19 cellular contexts compared by ENCODE assay signal in genomic region chr1:27058976-27059688, GRCh38. TPM values are rescaled to one million over a fixed set of nuclear protein-coding genes. Genes with fewer than 3 reads are reported as not detected.
DNase-seq lines count a peak whose midpoint lies in the region; ATAC-seq lines count a peak whose summit lies in the region.
"Had no signal": no experiment of that assay in that cellular context is flagged by ENCODE, and none has a peak within 500 bp of the region (broad histone marks: within the 10 kb centered on the region; RNA-seq: fewer than 3 reads in every experiment).

No MANE protein-coding gene starts in this region.

- H3K14ac ChIP-seq in mesenchymal stem cell (ENCODE audit: low read length in 2 of 2) = peak overlapping the region in 1 of 2 experiments; percentile 22

- H3K36me3 ChIP-seq in mesenchymal stem cell (ENCODE audit: control insufficient read depth in 1 of 2, insufficient read depth in 2 of 2, low read depth in 1 of 2, low read length in 2 of 2) = no peaks in the 10 kb centered on the region
- H3K36me3 ChIP-seq: left ventricle myocardium inferior, ovary, stomach had no signal

- H4K8ac ChIP-seq in mesenchymal stem cell (ENCODE audit: low read length) = no peak overlapping the region

- H2BK120ac ChIP-seq in mesenchymal stem cell (ENCODE audit: low read depth, low read length) = no peak overlapping the region

- ATAC-seq in stimulated activated naive B cell treated with anti-CD40 and anti-IgM and Interleukin-4, amounts not matched to agents 10 μg/mL and 1 μg/mL and 100 μg/mL, for 72 hours (replicated peaks) = no peak
- ATAC-seq in GM19467 (IDR thresholded peaks at IDR 0.05; ENCODE audit: unreplicated experiment) = no peak

- no peak overlapping the region for H3K9ac ChIP-seq in mesenchymal stem cell (ENCODE audit: low read length)
- H3K9ac ChIP-seq: GM23248 had no signal

- H2BK15ac ChIP-seq in mesenchymal stem cell (ENCODE audit: low read depth, poor library complexity, severe bottlenecking) = peak overlapping the region; percentile 40

- peak overlapping the region in 1 of 2 experiments; percentile 30 for H3K18ac ChIP-seq in mesenchymal stem cell (ENCODE audit: low read depth in 1 of 2, low read length in 2 of 2)

- peaks cover 5 to 24% of the 10 kb centered on the region in 2 experiments for H3K27me3 ChIP-seq in mesenchymal stem cell (ENCODE audit: control insufficient read depth in 1 of 2, insufficient read depth in 1 of 2, low read length in 2 of 2)
- H3K27me3 ChIP-seq: dorsolateral prefrontal cortex, ovary, stomach had no signal

- no peak overlapping the region for H2BK5ac ChIP-seq in mesenchymal stem cell (ENCODE audit: low read depth, low read length, poor library complexity, severe bottlenecking)

- peak overlapping the region in 1 of 2 experiments; percentile 37 for H2BK12ac ChIP-seq in mesenchymal stem cell (ENCODE audit: low read length in 2 of 2)

- no peak overlapping the region for H2AK5ac ChIP-seq in mesenchymal stem cell (ENCODE audit: low read length, severe bottlenecking)

- H2AFZ ChIP-seq in mesenchymal stem cell (ENCODE audit: low read depth, low read length) = no peak overlapping the region
- H2AFZ ChIP-seq: GM23248 had no signal

- no peaks in the 10 kb centered on the region for H3K36me3 Mint-ChIP-seq in stimulated activated naive B cell treated with anti-CD40 and anti-IgM and Interleukin-4, amounts not matched to agents 10 μg/mL and 1 μg/mL and 100 μg/mL, for 72 hours

- no peak overlapping the region for H3K4me2 ChIP-seq in mesenchymal stem cell (ENCODE audit: low read length, poor library complexity, severe bottlenecking)

- H3K27ac ChIP-seq in cingulate gyrus (ENCODE audit: low read depth, low read length) (peak overlapping the region; percentile 41), mesenchymal stem cell (ENCODE audit: low read length, poor library complexity, severe bottlenecking) (no peak overlapping the region)
- H3K27ac ChIP-seq: 22Rv1, GM23248, left ventricle myocardium inferior, ovary had no signal

- DNase-seq in DMS 273 (lab: John Stamatoyannopoulos, UW; ENCODE audit: unreplicated experiment) (peak; percentile 34), DMS 273 treated with DMSO at 0.1 percent for 48 hours (lab: John Stamatoyannopoulos, UW) (no peak), mesenchymal stem cell (no peak), activated gamma-delta T cell treated with Interleukin-2 at 50 U/mL for 16 hours (no peak), NCI-H1417 treated with DMSO at 0.1 percent for 48 hours (lab: John Stamatoyannopoulos, UW) (no peak)
- no peak for DNase-seq in stimulated activated naive B cell treated with anti-CD40 and anti-IgM and Interleukin-4, amounts not matched to agents 10 μg/mL and 1 μg/mL and 100 μg/mL, for 72 hours
- DNase-seq: activated CD4-positive, alpha-beta T cell treated with anti-CD3 and anti-CD28 coated beads for 48 hours; AML-193; dorsolateral prefrontal cortex; EL; erythroblast; GM23248; left ventricle myocardium inferior; NCI-H446; ovary; stomach had no signal

- H3K4me3 Mint-ChIP-seq in stimulated activated naive B cell treated with anti-CD40 and anti-IgM and Interleukin-4, amounts not matched to agents 10 μg/mL and 1 μg/mL and 100 μg/mL, for 72 hours = no peak overlapping the region

- peak overlapping the region; percentile 73 for H3K27ac Mint-ChIP-seq in stimulated activated naive B cell treated with anti-CD40 and anti-IgM and Interleukin-4, amounts not matched to agents 10 μg/mL and 1 μg/mL and 100 μg/mL, for 72 hours

- H4K91ac ChIP-seq in mesenchymal stem cell (ENCODE audit: low read length) = no peak overlapping the region

- no peaks in the 10 kb centered on the region for H3K4me1 ChIP-seq in mesenchymal stem cell (ENCODE audit: control insufficient read depth, insufficient read depth, low read depth, low read length)

- no peak overlapping the region for H3K4me3 ChIP-seq in mesenchymal stem cell (ENCODE audit: insufficient read depth in 1 of 2, low read depth in 1 of 2, low read length in 2 of 2)
- H3K4me3 ChIP-seq: GM23248, left ventricle myocardium inferior, ovary, stomach had no signal

- H3K9me3 Mint-ChIP-seq in stimulated activated naive B cell treated with anti-CD40 and anti-IgM and Interleukin-4, amounts not matched to agents 10 μg/mL and 1 μg/mL and 100 μg/mL, for 72 hours = no peaks in the 10 kb centered on the region

- 46% methylated on average over 10 of the region's 12 CpGs for WGBS in mesenchymal stem cell

- peaks cover 0 to 6% of the 10 kb centered on the region in 2 donors for H3K27me3 Mint-ChIP-seq in stimulated activated naive B cell treated with anti-CD40 and anti-IgM and Interleukin-4, amounts not matched to agents 10 μg/mL and 1 μg/mL and 100 μg/mL, for 72 hours

- no peaks in the 10 kb centered on the region for H3K9me3 ChIP-seq in mesenchymal stem cell (ENCODE audit: control insufficient read depth, low read length)
- H3K9me3 ChIP-seq: left ventricle myocardium inferior, ovary, stomach had no signal

- H3K79me1 ChIP-seq in mesenchymal stem cell (replicated peaks; ENCODE audit: low read length, poor library complexity, severe bottlenecking) = no peaks in the 10 kb centered on the region

- H3K4ac ChIP-seq in mesenchymal stem cell (ENCODE audit: low read depth in 1 of 2, low read length in 2 of 2) = no peak overlapping the region

- H3K4me1 Mint-ChIP-seq in stimulated activated naive B cell treated with anti-CD40 and anti-IgM and Interleukin-4, amounts not matched to agents 10 μg/mL and 1 μg/mL and 100 μg/mL, for 72 hours = no peaks in the 10 kb centered on the region

- peak overlapping the region in 1 of 2 experiments; percentile 72 for H3K23ac ChIP-seq in mesenchymal stem cell (ENCODE audit: low read length in 2 of 2)

RNA-seq across cellular contexts. Expression of gene TENT5B, which starts 46.5 kb away (rescaled TPM):
- 3.1 TPM for polyA plus RNA-seq in mesenchymal stem cell (2013, experiment 1 of 2)
- 2.7 TPM for polyA plus RNA-seq in mesenchymal stem cell (2013, experiment 2 of 2)
